ENCODE assay signal across 25 cellular contexts in the genomic region with DNA sequence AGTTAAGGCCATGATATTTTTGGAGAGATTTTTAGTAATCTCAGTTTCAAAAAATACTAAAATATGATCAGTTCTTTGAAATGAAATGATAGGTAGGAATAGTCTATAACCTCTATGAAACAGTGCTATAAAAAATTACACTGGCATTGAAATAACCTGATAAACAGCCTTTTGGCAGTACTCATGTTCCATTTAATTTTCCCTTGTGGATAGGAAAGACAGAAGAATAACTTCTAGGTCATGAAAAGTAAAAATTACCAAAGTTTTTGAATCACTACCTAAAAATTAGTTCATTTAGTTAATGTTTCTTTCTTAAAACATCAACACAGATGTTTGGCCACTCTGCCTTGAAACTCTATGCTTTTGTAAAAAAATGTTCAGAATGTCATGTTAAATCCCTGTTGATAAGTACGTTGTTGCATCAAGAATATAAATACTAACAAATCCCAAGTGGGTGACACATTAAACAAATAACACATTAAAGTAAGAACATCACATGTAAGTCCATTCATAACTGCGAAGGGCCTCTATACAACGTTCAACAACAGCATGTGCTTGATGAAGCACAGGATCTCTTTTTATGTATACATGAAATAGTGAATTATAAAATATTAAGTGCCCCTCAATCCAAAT.
DNase-seq lines count a peak whose midpoint lies in the region; ATAC-seq, FAIRE-seq and TF ChIP-seq lines count a peak whose summit lies in the region.
"Had no signal": no experiment of that assay in that cellular context is flagged by ENCODE, and none has a peak within 500 bp of the region (broad histone marks: within the 10 kb centered on the region; RNA-seq: fewer than 3 reads in every experiment).

No MANE protein-coding gene starts in this region.

- H3K4me3 ChIP-seq in H1 (ENCODE audit: extremely low read depth in 1 of 4, insufficient read depth in 2 of 4, low read depth in 3 of 4, low read length in 4 of 4) (no peak overlapping the region), dorsolateral prefrontal cortex (no peak overlapping the region), spleen (no peak overlapping the region)
- H3K4me3 ChIP-seq: esophagus squamous epithelium had no signal

- TF ChIP-seq EP300 in H1 (IDR thresholded peaks at IDR 0.05; ENCODE audit: borderline replicate concordance in 1 of 2, low read depth in 2 of 2, low read length in 2 of 2), result no peak

- no peak overlapping the region for H4K91ac ChIP-seq in H1 (replicated peaks; ENCODE audit: insufficient read length, low read length)

- H2BK120ac ChIP-seq in H1 (replicated peaks; ENCODE audit: low read depth, low read length), result no peak overlapping the region

- H3K79me1 ChIP-seq in H1 (ENCODE audit: low read depth, low read length), result no peaks in the 10 kb centered on the region

- TF ChIP-seq POLR2A in H1 (IDR thresholded peaks at IDR 0.05; ENCODE audit: control extremely low read depth in 1 of 2, low read depth in 2 of 2, low read length in 2 of 2) (no peak), spleen (IDR thresholded peaks at IDR 0.05) (no peak)

- H3K4me2 ChIP-seq in H1 (ENCODE audit: insufficient read depth in 1 of 2, low read depth in 2 of 2, low read length in 2 of 2), result no peak overlapping the region

- CTCF ChIA-PET in H1 (lab: Charles Lee; ENCODE audit: partially characterized antibody), result interaction anchor here (0.6 kb wide), 1 partner anchor 19 kb away, joined by 3 read pairs; no protein-coding TSS in a partner anchor

- DNase-seq in AG09319 (ENCODE audit: extremely low read depth, low read depth) (peak; percentile 37), NCI-H460 (ENCODE audit: extremely low read depth, low read depth) (peak; percentile 38), H1 (ENCODE audit: low read depth in 1 of 2, low spot score in 2 of 2) (no peak), non-pigmented ciliary epithelial cell (ENCODE audit: low read depth) (peak; percentile 40), GM10266 (ENCODE audit: extremely low spot score) (no peak), dorsolateral prefrontal cortex (no peak), spleen (no peak)
- DNase-seq: ACHN; activated CD8-positive, alpha-beta memory T cell treated with anti-CD3 and anti-CD28 coated beads, Interleukin-2, amount 50 U/mL, for 48 hours; activated effector memory CD4-positive, alpha-beta T cell treated with Interleukin-2 at 50 U/mL for 16 hours; CD4-positive, CD25-positive, alpha-beta regulatory T cell; central memory CD4-positive, alpha-beta T cell; effector memory CD4-positive, alpha-beta T cell; esophagus squamous epithelium; Kasumi-1; mesendoderm; naive thymus-derived CD4-positive, alpha-beta T cell; NCI-H1105 treated with DMSO at 0.1 percent for 48 hours; NCI-H2081 treated with DMSO at 0.1 percent for 48 hours; NCI-H510A; SHP77; small intestine; stimulated activated CD4-positive, alpha-beta T cell treated with anti-CD3 and anti-CD28 coated beads, Interleukin-4, amount 100 ng/mL, for 4 hours had no signal

- 99% methylated on average over 3 of the region's 3 CpGs; no CpG with 5 or more reads in 1 of the 2 experiments for WGBS in H1 (ENCODE audit: extremely low coverage in 1 of 2, insufficient coverage in 1 of 2, insufficient read length in 1 of 2, insufficient replicate concordance in 2 of 2, low coverage in 1 of 2, low lambda C conversion rate in 2 of 2, missing lambda C conversion rate in 1 of 2), 2 experiments
- WGBS in spleen, 5 donors, result 80 to 91% (median 84%) methylated on average over 3 of the region's 3 CpGs

- no peak overlapping the region for H3K14ac ChIP-seq in H1 (ENCODE audit: insufficient read length)

- H2BK5ac ChIP-seq in H1 (ENCODE audit: low read depth, low read length), result no peak overlapping the region

- no peak overlapping the region for H3K56ac ChIP-seq in H1 (replicated peaks; ENCODE audit: insufficient read length, low read depth, low read length)

- H3K9me3 ChIP-seq in H1 (ENCODE audit: insufficient read depth in 2 of 2, low read depth in 1 of 2, low read length in 1 of 2) (no peaks in the 10 kb centered on the region), spleen (no peaks in the 10 kb centered on the region)
- H3K9me3 ChIP-seq: esophagus squamous epithelium had no signal

- H4K5ac ChIP-seq in H1 (ENCODE audit: insufficient read length, low read depth, low read length), result no peak overlapping the region

- H3K36me3 ChIP-seq in H1 (ENCODE audit: control insufficient read depth in 2 of 4, insufficient read depth in 4 of 4, low read length in 3 of 4) (peaks cover 0 to 4% (median 1%) of the 10 kb centered on the region in 4 experiments; a peak in 3 of 8 replicates), spleen (peaks cover 0 to 11% (median 0%) of the 10 kb centered on the region in 6 donors)

- no peak overlapping the region for H3K4ac ChIP-seq in H1 (replicated peaks; ENCODE audit: insufficient read length, low read depth, low read length)

- H2BK20ac ChIP-seq in H1 (ENCODE audit: low read length), result no peak overlapping the region

- H3K79me2 ChIP-seq in H1 (ENCODE audit: control insufficient read depth in 1 of 2, insufficient read depth in 2 of 2, low read length in 2 of 2), result no peaks in the 10 kb centered on the region

- no peak for ATAC-seq in HG03135 (IDR thresholded peaks at IDR 0.05; ENCODE audit: unreplicated experiment)
- ATAC-seq: naive thymus-derived CD4-positive, alpha-beta T cell had no signal

- no peaks in the 10 kb centered on the region for H3K4me1 ChIP-seq in H1 (replicated peaks in 1 of 4; ENCODE audit: control insufficient read depth in 3 of 4, insufficient read depth in 4 of 4, low read length in 3 of 4)
- H3K4me1 ChIP-seq in spleen, result no peaks in the 10 kb centered on the region
- H3K4me1 ChIP-seq: esophagus squamous epithelium had no signal

- H3K23ac ChIP-seq in H1 (ENCODE audit: insufficient read length), result no peak overlapping the region

- no peak overlapping the region for H2AK5ac ChIP-seq in H1 (ENCODE audit: low read depth, low read length)

- H3K23me2 ChIP-seq in H1 (ENCODE audit: low read depth, low read length), result no peaks in the 10 kb centered on the region; the same call in 1 of the 2 replicates

- POLR2A ChIA-PET in H1 (lab: Charles Lee; ENCODE audit: partially characterized antibody), result no interaction called here

- H4K8ac ChIP-seq in H1 (ENCODE audit: extremely low read depth, insufficient read depth, low read length), result no peak overlapping the region

- TF ChIP-seq RAD21 in H1 (IDR thresholded peaks at IDR 0.05 in 1 of 2, conservative IDR thresholded peaks at IDR 0.05 in 1 of 2; ENCODE audit: low read depth in 2 of 2, low read length in 2 of 2), result no peak

- peak; percentile 28 for FAIRE-seq in H1 (lab: Jason Lieb, UNC)
- FAIRE-seq: HTR-8/SVneo had no signal

- H3K27ac ChIP-seq in H1 (ENCODE audit: low read depth, low read length) (no peak overlapping the region), dorsolateral prefrontal cortex (no peak overlapping the region), spleen (no peak overlapping the region)

- no peak overlapping the region for H2BK12ac ChIP-seq in H1 (ENCODE audit: low read depth, low read length)

- intact Hi-C loops in dorsolateral prefrontal cortex (cut with DNase I) (no loop called here), spleen (cut with DNase I; ENCODE audit: low total_unique reads) (no loop called here)

- H2BK15ac ChIP-seq in H1 (ENCODE audit: low read length), result no peak overlapping the region

- TF ChIP-seq CTCF in AG09319 (IDR thresholded peaks at IDR 0.05; ENCODE audit: low read depth, low read length), result no peak
- TF ChIP-seq CTCF in H1 (IDR thresholded peaks at IDR 0.05; ENCODE audit: control extremely low read depth in 1 of 3, insufficient read depth in 1 of 3, low read depth in 1 of 3, low read length in 3 of 3), result no peak
- no peak for TF ChIP-seq CTCF in GM10266 (IDR thresholded peaks at IDR 0.05; ENCODE audit: control insufficient read depth, insufficient read depth, low read depth, missing control alignments)
- TF ChIP-seq CTCF in dorsolateral prefrontal cortex (IDR thresholded peaks at IDR 0.05 in 54 of 56, conservative IDR thresholded peaks at IDR 0.05 in 2 of 56; ENCODE audit: low read depth in 1 of 56, partially characterized antibody in 56 of 56), result no peak
- TF ChIP-seq CTCF in spleen (IDR thresholded peaks at IDR 0.05 in 8 of 11, conservative IDR thresholded peaks at IDR 0.05 in 3 of 11), result no peak

- H3K18ac ChIP-seq in H1 (ENCODE audit: extremely low read depth, low read length), result no peak overlapping the region

- no peak overlapping the region for H3K9ac ChIP-seq in H1 (replicated peaks in 1 of 4; ENCODE audit: extremely low read depth in 1 of 4, low read depth in 3 of 4, low read length in 3 of 4)

- no peaks in the 10 kb centered on the region for H4K20me1 ChIP-seq in H1 (replicated peaks in 1 of 2; ENCODE audit: control insufficient read depth in 1 of 2, insufficient read depth in 2 of 2, low read length in 2 of 2)

- no peaks in the 10 kb centered on the region for H3K27me3 ChIP-seq in H1 (replicated peaks in 1 of 4; ENCODE audit: control insufficient read depth in 3 of 4, extremely low read depth in 1 of 4, insufficient read depth in 3 of 4, low read length in 3 of 4)
- H3K27me3 ChIP-seq in dorsolateral prefrontal cortex, result no peaks in the 10 kb centered on the region
- H3K27me3 ChIP-seq in spleen (replicated peaks in 1 of 7), result no peaks in the 10 kb centered on the region
- H3K27me3 ChIP-seq: esophagus squamous epithelium had no signal

- H2AFZ ChIP-seq in H1 (ENCODE audit: low read length), result no peak overlapping the region

TF ChIP-seq in H1, 55 proteins besides CTCF, POLR2A, EP300 and RAD21 (continues in another document):
- no peak for TF ChIP-seq JUND (IDR thresholded peaks at IDR 0.05; ENCODE audit: low read length)
- TF ChIP-seq RFX5 (IDR thresholded peaks at IDR 0.05; ENCODE audit: borderline replicate concordance, low read depth, low read length), result no peak
- no peak for TF ChIP-seq NRF1 (IDR thresholded peaks at IDR 0.05; ENCODE audit: low read depth, low read length)
- TF ChIP-seq, protein P1, sequence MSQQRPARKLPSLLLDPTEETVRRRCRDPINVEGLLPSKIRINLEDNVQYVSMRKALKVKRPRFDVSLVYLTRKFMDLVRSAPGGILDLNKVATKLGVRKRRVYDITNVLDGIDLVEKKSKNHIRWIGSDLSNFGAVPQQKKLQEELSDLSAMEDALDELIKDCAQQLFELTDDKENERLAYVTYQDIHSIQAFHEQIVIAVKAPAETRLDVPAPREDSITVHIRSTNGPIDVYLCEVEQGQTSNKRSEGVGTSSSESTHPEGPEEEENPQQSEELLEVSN (IDR thresholded peaks at IDR 0.05), result no peak
- TF ChIP-seq RXRA (IDR thresholded peaks at IDR 0.05; ENCODE audit: insufficient read depth, low read depth, low read length), result no peak
- no peak for TF ChIP-seq RNF2 (IDR thresholded peaks at IDR 0.05; ENCODE audit: borderline replicate concordance, low read depth, low read length, missing control alignments, poor library complexity, severe bottlenecking)
- TF ChIP-seq CREB1 (IDR thresholded peaks at IDR 0.05), result no peak
- TF ChIP-seq SRF (IDR thresholded peaks at IDR 0.05; ENCODE audit: low read depth, low read length), result no peak
- TF ChIP-seq SIRT6 (IDR thresholded peaks at IDR 0.05; ENCODE audit: low read length), result no peak
- no peak for TF ChIP-seq CHD1 (IDR thresholded peaks at IDR 0.05; ENCODE audit: low read depth, low read length)
- no peak for TF ChIP-seq BCL11A (IDR thresholded peaks at IDR 0.05; ENCODE audit: low read depth in 2 of 2, low read length in 2 of 2)
- no peak for TF ChIP-seq CTBP2 (IDR thresholded peaks at IDR 0.05; ENCODE audit: borderline replicate concordance, insufficient read depth, insufficient read length, low read length)

Comparison
In these comparisons a context has a peak if more than half of its experiments do, and no peak if none do; other contexts are left out.
1. DNase-seq: peak in AG09319 (single experiment), NCI-H460 (single experiment) and non-pigmented ciliary epithelial cell (single experiment); none in H1 (0 of 2), GM10266 (single experiment), dorsolateral prefrontal cortex (0 of 10) and spleen (single experiment).